1 cellular context compared by ENCODE assay signal in genomic region chr13:19864339-19865309, GRCh38.
TF ChIP-seq lines count a peak whose summit lies in the region.

No MANE protein-coding gene starts in this region.

TF ChIP-seq in K562, 482 proteins besides CTCF, POLR2A, EP300 and RAD21 (continued from another document and continues in another):
- TF ChIP-seq HMGN3 (IDR thresholded peaks at IDR 0.05; ENCODE audit: borderline replicate concordance, extremely low read depth, insufficient read length, low read depth, low read length): peak; percentile 47
- no peak for TF ChIP-seq BDP1 (IDR thresholded peaks at IDR 0.05; ENCODE audit: insufficient read depth, insufficient read length)
- TF ChIP-seq GTF2F1 (IDR thresholded peaks at IDR 0.05; ENCODE audit: low read depth, low read length): 0 out of 2 replicates have a peak, but pooled peaks have one; percentile 22
- no peak for TF ChIP-seq CREB5 (CRISPR knock-in tag; IDR thresholded peaks at IDR 0.05)
- no peak for TF ChIP-seq SIX5 (IDR thresholded peaks at IDR 0.05; ENCODE audit: borderline replicate concordance in 1 of 2, insufficient read depth in 1 of 2, low read depth in 1 of 2, low read length in 2 of 2)
- peak; percentile 37; the same call in 1 of the 2 replicates for TF ChIP-seq GABPA (tag; conservative IDR thresholded peaks at IDR 0.05; ENCODE audit: low read depth)
- peak; percentile 85; the same call in 1 of the 2 replicates for TF ChIP-seq NFRKB (IDR thresholded peaks at IDR 0.05; ENCODE audit: low read depth)
- TF ChIP-seq CBX2 (IDR thresholded peaks at IDR 0.05; ENCODE audit: insufficient read depth, low read length, poor library complexity, severe bottlenecking): no peak
- TF ChIP-seq BCL6 (CRISPR knock-in tag; IDR thresholded peaks at IDR 0.05): 0 out of 2 replicates have a peak, but pooled peaks have one; percentile 18
- TF ChIP-seq BRD4 (IDR thresholded peaks at IDR 0.05): peak; percentile 85; the same call in 1 of the 2 replicates
- peak in 2 of 3 experiments; percentile 64 to 72 for TF ChIP-seq YY1 (IDR thresholded peaks at IDR 0.05; ENCODE audit: borderline replicate concordance in 1 of 3, control insufficient read depth in 1 of 3, extremely low read depth in 1 of 3, insufficient read depth in 3 of 3, insufficient read length in 1 of 3, insufficient replicate concordance in 2 of 3, low read depth in 1 of 3, low read length in 2 of 3)
- TF ChIP-seq BRD9 (IDR thresholded peaks at IDR 0.05; ENCODE audit: low read depth, partially characterized antibody): peak; percentile 14
- TF ChIP-seq KAT7 (CRISPR knock-in tag; IDR thresholded peaks at IDR 0.05; ENCODE audit: borderline replicate concordance): no peak
- TF ChIP-seq HDAC3 (IDR thresholded peaks at IDR 0.05; ENCODE audit: borderline replicate concordance, partially characterized antibody): no peak
- TF ChIP-seq, protein P1, sequence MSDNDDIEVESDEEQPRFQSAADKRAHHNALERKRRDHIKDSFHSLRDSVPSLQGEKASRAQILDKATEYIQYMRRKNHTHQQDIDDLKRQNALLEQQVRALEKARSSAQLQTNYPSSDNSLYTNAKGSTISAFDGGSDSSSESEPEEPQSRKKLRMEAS (CRISPR knock-in tag; IDR thresholded peaks at IDR 0.05): 0 out of 2 replicates have a peak, but pooled peaks have one; percentile 6
- TF ChIP-seq ZBTB49 (CRISPR knock-in tag; IDR thresholded peaks at IDR 0.05; ENCODE audit: borderline replicate concordance): no peak
- peak; percentile 67 for TF ChIP-seq KDM5B (IDR thresholded peaks at IDR 0.05; ENCODE audit: insufficient replicate concordance, low read depth, low read length)
- TF ChIP-seq, protein P2, sequence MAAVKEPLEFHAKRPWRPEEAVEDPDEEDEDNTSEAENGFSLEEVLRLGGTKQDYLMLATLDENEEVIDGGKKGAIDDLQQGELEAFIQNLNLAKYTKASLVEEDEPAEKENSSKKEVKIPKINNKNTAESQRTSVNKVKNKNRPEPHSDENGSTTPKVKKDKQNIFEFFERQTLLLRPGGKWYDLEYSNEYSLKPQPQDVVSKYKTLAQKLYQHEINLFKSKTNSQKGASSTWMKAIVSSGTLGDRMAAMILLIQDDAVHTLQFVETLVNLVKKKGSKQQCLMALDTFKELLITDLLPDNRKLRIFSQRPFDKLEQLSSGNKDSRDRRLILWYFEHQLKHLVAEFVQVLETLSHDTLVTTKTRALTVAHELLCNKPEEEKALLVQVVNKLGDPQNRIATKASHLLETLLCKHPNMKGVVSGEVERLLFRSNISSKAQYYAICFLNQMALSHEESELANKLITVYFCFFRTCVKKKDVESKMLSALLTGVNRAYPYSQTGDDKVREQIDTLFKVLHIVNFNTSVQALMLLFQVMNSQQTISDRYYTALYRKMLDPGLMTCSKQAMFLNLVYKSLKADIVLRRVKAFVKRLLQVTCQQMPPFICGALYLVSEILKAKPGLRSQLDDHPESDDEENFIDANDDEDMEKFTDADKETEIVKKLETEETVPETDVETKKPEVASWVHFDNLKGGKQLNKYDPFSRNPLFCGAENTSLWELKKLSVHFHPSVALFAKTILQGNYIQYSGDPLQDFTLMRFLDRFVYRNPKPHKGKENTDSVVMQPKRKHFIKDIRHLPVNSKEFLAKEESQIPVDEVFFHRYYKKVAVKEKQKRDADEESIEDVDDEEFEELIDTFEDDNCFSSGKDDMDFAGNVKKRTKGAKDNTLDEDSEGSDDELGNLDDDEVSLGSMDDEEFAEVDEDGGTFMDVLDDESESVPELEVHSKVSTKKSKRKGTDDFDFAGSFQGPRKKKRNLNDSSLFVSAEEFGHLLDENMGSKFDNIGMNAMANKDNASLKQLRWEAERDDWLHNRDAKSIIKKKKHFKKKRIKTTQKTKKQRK (IDR thresholded peaks at IDR 0.05; ENCODE audit: borderline replicate concordance, low read depth, low read length): no peak
- TF ChIP-seq DNMT1 (IDR thresholded peaks at IDR 0.05): no peak
- no peak for TF ChIP-seq ZNF609 (CRISPR knock-in tag; IDR thresholded peaks at IDR 0.05; ENCODE audit: borderline replicate concordance)
- TF ChIP-seq HOMEZ (CRISPR knock-in tag; IDR thresholded peaks at IDR 0.05): no peak
- 0 out of 2 replicates have a peak, but pooled peaks have one; percentile 31 for TF ChIP-seq ZNF79 (CRISPR knock-in tag; IDR thresholded peaks at IDR 0.05; ENCODE audit: low read depth)
- no peak for TF ChIP-seq SP1 (CRISPR knock-in tag; IDR thresholded peaks at IDR 0.05)
- TF ChIP-seq, protein P3, sequence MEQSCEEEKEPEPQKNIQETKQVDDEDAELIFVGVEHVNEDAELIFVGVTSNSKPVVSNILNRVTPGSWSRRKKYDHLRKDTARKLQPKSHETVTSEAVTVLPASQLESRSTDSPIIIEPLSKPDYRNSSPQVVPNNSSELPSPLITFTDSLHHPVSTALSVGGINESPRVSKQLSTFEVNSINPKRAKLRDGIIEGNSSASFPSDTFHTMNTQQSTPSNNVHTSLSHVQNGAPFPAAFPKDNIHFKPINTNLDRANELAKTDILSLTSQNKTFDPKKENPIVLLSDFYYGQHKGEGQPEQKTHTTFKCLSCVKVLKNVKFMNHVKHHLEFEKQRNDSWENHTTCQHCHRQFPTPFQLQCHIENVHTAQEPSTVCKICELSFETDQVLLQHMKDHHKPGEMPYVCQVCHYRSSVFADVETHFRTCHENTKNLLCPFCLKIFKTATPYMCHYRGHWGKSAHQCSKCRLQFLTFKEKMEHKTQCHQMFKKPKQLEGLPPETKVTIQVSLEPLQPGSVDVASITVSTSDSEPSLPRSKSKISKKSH (CRISPR knock-in tag; IDR thresholded peaks at IDR 0.05): no peak
- 0 out of 2 replicates have a peak, but pooled peaks have one; percentile 35 for TF ChIP-seq ETS1 (conservative IDR thresholded peaks at IDR 0.05; ENCODE audit: control insufficient read depth, low read depth, low read length)
- TF ChIP-seq TEAD1 (CRISPR knock-in tag; IDR thresholded peaks at IDR 0.05): 0 out of 4 replicates have a peak, but pooled peaks of 1 of the 2 experiments have one; percentile 19
